ENCODE assay signal across 8 cellular contexts in the genomic region with DNA sequence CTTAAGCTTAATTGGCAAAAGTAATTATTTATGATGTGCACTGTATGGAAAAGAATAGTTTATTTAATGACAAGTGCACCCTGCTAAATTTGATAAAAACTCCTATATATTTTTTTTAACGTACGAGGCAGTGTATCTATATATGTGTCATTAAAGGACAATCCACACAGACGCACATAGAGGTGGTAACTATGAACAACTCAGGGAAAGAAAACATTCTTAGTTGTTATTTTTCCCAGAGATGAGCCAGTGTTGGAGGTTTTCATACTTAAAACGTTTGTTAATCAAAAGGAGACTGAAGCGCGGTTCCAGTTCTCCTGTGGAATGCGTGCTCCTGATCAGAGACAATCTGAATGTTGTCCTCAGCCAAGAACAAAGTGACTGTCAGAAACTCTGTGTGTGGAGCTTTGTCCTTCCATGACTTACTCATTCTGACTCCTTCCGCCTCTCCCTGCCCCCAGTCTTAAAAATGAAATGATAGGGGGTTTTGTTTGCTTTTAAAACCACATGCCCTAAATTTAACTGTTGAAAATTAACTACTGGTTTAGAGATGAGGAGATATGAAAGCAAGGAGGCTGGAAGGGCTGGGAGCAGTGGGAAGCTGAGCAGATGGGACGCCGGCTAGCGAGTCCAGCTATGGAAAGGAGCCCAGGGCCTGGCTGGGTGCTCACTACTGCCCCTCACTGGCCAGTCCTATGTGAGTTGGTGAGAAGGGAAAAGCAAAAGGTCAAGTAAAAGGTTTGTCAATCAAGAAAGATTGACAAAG.
A peak's percentile ranks its signal among the peaks of the same experiment; 100 is the strongest.
DNase-seq lines count a peak whose midpoint lies in the region; ATAC-seq and TF ChIP-seq lines count a peak whose summit lies in the region.

No MANE protein-coding gene starts in this region.

- DNase-seq in AG04450 (ENCODE audit: low read depth, low spot score) (peak; percentile 64), HT1080 (ENCODE audit: low read depth) (peak; percentile 95), breast epithelium (ENCODE audit: low spot score in 2 of 2) (no peak), left colon (peak; percentile 80 to 84), thoracic aorta (ENCODE audit: low spot score) (no peak)

- TF ChIP-seq CTCF in AG04450 (IDR thresholded peaks at IDR 0.05; ENCODE audit: low read depth, low read length) = peak; percentile 90
- peak in 2 of 3 donors; percentile 51 to 55 for TF ChIP-seq CTCF in breast epithelium (IDR thresholded peaks at IDR 0.05)
- peak; percentile 50 for TF ChIP-seq CTCF in thoracic aorta (IDR thresholded peaks at IDR 0.05)

- H3K36me3 ChIP-seq in breast epithelium (no peaks in the 10 kb centered on the region), thoracic aorta (peaks cover 31% of the 10 kb centered on the region)

- no peak for TF ChIP-seq POLR2A in breast epithelium (IDR thresholded peaks at IDR 0.05)

- CTCF ChIA-PET in AG04450 (lab: Charles Lee) = interaction anchor here (0.5 to 2.3 kb wide), 25 partner anchors 10 to 914 kb away, joined by 3 to 41 read pairs (median 4); no protein-coding TSS in a partner anchor

- H3K4me1 ChIP-seq in breast epithelium = peaks cover 0 to 5% of the 10 kb centered on the region in 2 donors
- peaks cover 23 to 79% of the 10 kb centered on the region in 2 donors for H3K4me1 ChIP-seq in thoracic aorta (ENCODE audit: control insufficient read depth in 1 of 2, low read depth in 2 of 2)

- H3K27me3 ChIP-seq in AG04450 (ENCODE audit: control insufficient read depth, insufficient read depth, low read length) (no peaks in the 10 kb centered on the region), breast epithelium (no peaks in the 10 kb centered on the region), thoracic aorta (replicated peaks; ENCODE audit: insufficient read depth) (no peaks in the 10 kb centered on the region)

- intact Hi-C loops in breast epithelium (cut with DNase I; ENCODE audit: low total_unique reads) (no loop called here), left colon (cut with DNase I, micrococcal nuclease) (no loop called here)

- POLR2A ChIA-PET in AG04450 (lab: Yijun Ruan, JAX) = no interaction called here

- peak; percentile 86 for ATAC-seq in left colon
- no peak for ATAC-seq in thoracic aorta (ENCODE audit: insufficient number of reproducible peaks, low FRiP score, low read depth)
- ATAC-seq in GM18870 (IDR thresholded peaks at IDR 0.05; ENCODE audit: unreplicated experiment) = no peak
- no peak for ATAC-seq in HG03521 (IDR thresholded peaks at IDR 0.05; ENCODE audit: unreplicated experiment)
- no peak for ATAC-seq in GM21619 (IDR thresholded peaks at IDR 0.05; ENCODE audit: unreplicated experiment)

- H3K9me3 ChIP-seq in AG04450 (ENCODE audit: control insufficient read depth, insufficient read depth, low read length) = no peaks in the 10 kb centered on the region
- H3K9me3 ChIP-seq in breast epithelium = no peaks in the 10 kb centered on the region
- H3K9me3 ChIP-seq in thoracic aorta = no peaks in the 10 kb centered on the region

- peak overlapping the region; percentile 37 for H3K4me3 ChIP-seq in AG04450 (ENCODE audit: low read depth, low read length)
- peak overlapping the region in 2 of 3 donors; percentile 14 to 43 for H3K4me3 ChIP-seq in breast epithelium
- H3K4me3 ChIP-seq in thoracic aorta = peak overlapping the region; percentile 44

- H3K27ac ChIP-seq in AG04450 (ENCODE audit: low read depth, low read length) (peak overlapping the region; percentile 47), breast epithelium (peak overlapping the region; percentile 72 to 82), thoracic aorta (peak overlapping the region; percentile 49 to 71)

Comparison
In these comparisons a context has a peak if more than half of its experiments do, and no peak if none do; other contexts are left out.
1. DNase-seq: peak in AG04450 (single experiment), HT1080 (single experiment) and left colon (2 of 2); none in breast epithelium (0 of 2) and thoracic aorta (single experiment).
2. Peak in every context shown above with its lines, with median percentiles within 50 percentile points of each other: H3K27ac ChIP-seq, H3K4me3 ChIP-seq and CTCF ChIP-seq.